8 cellular contexts compared by ENCODE assay signal in the genomic region with DNA sequence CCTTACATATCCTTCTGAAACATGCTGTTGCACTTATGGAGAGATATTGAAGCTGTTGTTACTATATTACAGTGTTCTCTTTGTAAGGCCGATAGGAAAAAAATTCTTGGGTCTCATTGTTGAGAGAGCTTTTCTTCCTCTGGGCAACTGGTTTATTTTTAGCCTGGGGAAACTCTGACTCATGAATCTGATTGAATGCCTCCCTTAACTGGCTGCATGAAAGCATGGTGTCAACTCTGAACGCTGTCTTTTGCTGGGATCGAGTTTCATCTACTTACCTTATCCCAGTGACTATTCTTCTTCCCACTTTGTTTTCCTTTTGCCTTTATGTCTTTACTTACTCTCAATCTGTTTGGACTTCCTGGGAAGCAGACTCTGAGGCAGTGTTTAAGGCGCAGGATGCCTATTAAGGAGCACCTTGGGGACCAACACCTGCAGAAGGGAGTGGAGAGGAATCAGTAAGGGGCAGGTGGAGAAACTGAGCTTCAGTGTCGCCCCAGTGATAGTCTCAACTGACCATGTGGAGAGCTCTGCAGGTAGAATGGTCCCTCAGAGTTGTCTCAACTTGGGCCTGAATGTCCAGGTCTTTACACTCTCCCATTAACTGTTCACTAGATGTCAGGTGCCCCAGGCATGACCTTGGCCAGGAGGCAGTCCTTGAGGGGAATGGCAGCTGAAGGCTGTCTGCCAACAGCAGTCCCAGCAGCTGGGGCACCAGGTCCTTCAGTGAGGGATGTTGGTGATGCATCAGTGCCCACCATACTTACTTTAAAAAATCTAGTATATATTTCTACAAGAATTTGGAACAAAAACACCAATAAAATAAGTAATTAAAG.
DNase-seq lines count a peak whose midpoint lies in the region; ATAC-seq and TF ChIP-seq lines count a peak whose summit lies in the region.

No MANE protein-coding gene starts in this region.

- H4K20me1 ChIP-seq in GM23338 (replicated peaks; ENCODE audit: insufficient read depth): no peaks in the 10 kb centered on the region

- ATAC-seq in GM23338 (no peak; the same call in 2 of the 3 replicates), GM19455 (IDR thresholded peaks at IDR 0.05; ENCODE audit: unreplicated experiment) (no peak), left colon (no peak)

- no peak for TF ChIP-seq POLR2A in erythroblast (IDR thresholded peaks at IDR 0.05; ENCODE audit: low read length)

- no peak overlapping the region for H3K4me3 Mint-ChIP-seq in GM23338

- H3F3A ChIP-seq in GM23338 (replicated peaks; ENCODE audit: low read depth): no peaks in the 10 kb centered on the region

- H3K4me3 ChIP-seq in GM23338: no peak overlapping the region
- no peak overlapping the region for H3K4me3 ChIP-seq in foreskin fibroblast (ENCODE audit: low read depth in 1 of 2, low read length in 2 of 2)

- peaks cover 17% of the 10 kb centered on the region for H3K4me1 Mint-ChIP-seq in GM23338

- H3K27ac Mint-ChIP-seq in GM23338: no peak overlapping the region

- H3K79me2 ChIP-seq in GM23338 (replicated peaks; ENCODE audit: insufficient read depth): no peaks in the 10 kb centered on the region

- intact Hi-C loops in left colon (cut with DNase I, micrococcal nuclease): no loop called here

- DNase-seq in GM23338 (ENCODE audit: low spot score) (no peak), RPMI7951 (ENCODE audit: low read depth) (peak; percentile 93), foreskin fibroblast (peak; percentile 82 to 88), pulmonary artery endothelial cell (ENCODE audit: low read depth, low spot score) (peak; percentile 83), UCSD-AML1 (lab: John Stamatoyannopoulos, UW; ENCODE audit: unreplicated experiment) (no peak), erythroblast (lab: John Stamatoyannopoulos, UW) (no peak), left colon (no peak)

- no peaks in the 10 kb centered on the region for H3K27me3 ChIP-seq in GM23338 (ENCODE audit: insufficient read depth)

- H3K4me2 ChIP-seq in GM23338: 0 out of 2 replicates have a peak overlapping the region, but pooled peaks have one; percentile 22

- no peaks in the 10 kb centered on the region for H3K36me3 ChIP-seq in GM23338 (ENCODE audit: insufficient read depth)

- peaks cover 6% of the 10 kb centered on the region; the same call in 1 of the 2 replicates for H3K9me2 ChIP-seq in GM23338 (ENCODE audit: insufficient read depth)

- H3K27me3 Mint-ChIP-seq in GM23338 (ENCODE audit: insufficient read depth, low read depth, poor library complexity): peaks cover 2% of the 10 kb centered on the region

- H2AFZ ChIP-seq in GM23338: peak overlapping the region; percentile 74

- no peaks in the 10 kb centered on the region for H3K36me3 Mint-ChIP-seq in GM23338 (ENCODE audit: low read depth)

- no peak for TF ChIP-seq CTCF in GM23338 (conservative IDR thresholded peaks at IDR 0.05; ENCODE audit: low read depth in 2 of 2)
- TF ChIP-seq CTCF in foreskin fibroblast (IDR thresholded peaks at IDR 0.05; ENCODE audit: low read depth, low read length): no peak

- no peak overlapping the region for H3K27ac ChIP-seq in GM23338 (ENCODE audit: low read depth)

- H3K9me3 Mint-ChIP-seq in GM23338: no peaks in the 10 kb centered on the region

- peaks cover 21% of the 10 kb centered on the region for H3K4me1 ChIP-seq in GM23338 (ENCODE audit: insufficient read depth)

TF ChIP-seq in GM23338, 12 proteins besides CTCF, POLR2A, EP300 and RAD21:
- TF ChIP-seq ZNF331 (CRISPR knock-in tag; IDR thresholded peaks at IDR 0.05; ENCODE audit: low read depth): no peak
- no peak for TF ChIP-seq NANOG (IDR thresholded peaks at IDR 0.05; ENCODE audit: borderline replicate concordance)
- no peak for TF ChIP-seq POLR2AphosphoS5 (IDR thresholded peaks at IDR 0.05; ENCODE audit: low read depth)
- TF ChIP-seq, protein P1, sequence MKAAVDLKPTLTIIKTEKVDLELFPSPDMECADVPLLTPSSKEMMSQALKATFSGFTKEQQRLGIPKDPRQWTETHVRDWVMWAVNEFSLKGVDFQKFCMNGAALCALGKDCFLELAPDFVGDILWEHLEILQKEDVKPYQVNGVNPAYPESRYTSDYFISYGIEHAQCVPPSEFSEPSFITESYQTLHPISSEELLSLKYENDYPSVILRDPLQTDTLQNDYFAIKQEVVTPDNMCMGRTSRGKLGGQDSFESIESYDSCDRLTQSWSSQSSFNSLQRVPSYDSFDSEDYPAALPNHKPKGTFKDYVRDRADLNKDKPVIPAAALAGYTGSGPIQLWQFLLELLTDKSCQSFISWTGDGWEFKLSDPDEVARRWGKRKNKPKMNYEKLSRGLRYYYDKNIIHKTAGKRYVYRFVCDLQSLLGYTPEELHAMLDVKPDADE (IDR thresholded peaks at IDR 0.05): no peak
- TF ChIP-seq ZNF114 (CRISPR knock-in tag; IDR thresholded peaks at IDR 0.05): no peak
- TF ChIP-seq EZH2phosphoT487 (IDR thresholded peaks at IDR 0.05; ENCODE audit: unreplicated experiment): no peak
- no peak for TF ChIP-seq EZH2 (IDR thresholded peaks at IDR 0.05; ENCODE audit: low read depth, unreplicated experiment)

Comparison
In these comparisons a context has a peak if more than half of its experiments do, and no peak if none do; other contexts are left out.
1. DNase-seq: peak in RPMI7951 (single experiment), foreskin fibroblast (2 of 2) and pulmonary artery endothelial cell (single experiment); none in GM23338 (single experiment), UCSD-AML1 (single experiment), erythroblast (0 of 2) and left colon (0 of 2).